8 cellular contexts compared by ENCODE assay signal in the genomic region with DNA sequence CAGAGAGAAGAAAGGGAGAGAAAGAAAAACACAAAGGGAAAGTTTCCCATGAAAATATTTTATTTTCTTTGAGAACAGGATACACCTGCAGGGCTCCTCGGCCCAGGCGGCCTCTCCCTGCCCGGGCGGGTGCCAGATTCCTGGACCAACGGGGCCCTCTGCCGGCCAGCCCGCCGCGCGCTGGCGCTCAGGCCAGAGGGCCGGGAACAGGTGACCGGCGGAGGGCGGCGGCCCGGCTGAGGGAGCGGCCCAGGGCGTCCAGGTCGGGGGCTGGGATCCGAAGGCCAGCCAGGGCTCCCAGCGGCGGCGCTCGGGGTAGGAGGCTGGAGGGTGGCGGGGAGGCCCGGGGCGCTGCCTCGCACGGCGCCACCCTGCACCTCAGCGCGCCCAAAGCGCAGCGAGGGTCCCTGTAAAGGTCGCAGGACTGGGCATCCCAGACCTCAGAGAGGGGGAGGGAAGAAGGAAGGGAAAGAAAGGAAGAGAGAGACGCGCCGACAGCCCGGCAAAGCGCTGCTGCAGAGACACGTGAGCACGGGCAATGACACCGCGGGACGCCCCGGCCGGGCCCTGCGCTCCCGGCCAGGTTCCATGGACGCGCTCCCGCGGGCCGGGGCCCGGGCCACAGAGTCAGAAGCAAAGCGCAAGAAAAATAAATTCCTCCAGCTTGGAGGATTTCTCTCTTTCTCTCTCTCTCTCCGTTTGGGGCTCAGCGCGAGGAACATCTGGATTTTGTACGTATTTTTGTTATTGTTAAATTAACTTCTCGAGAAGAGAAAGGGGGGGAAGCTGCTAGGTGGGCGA. TPM values are rescaled to one million over a fixed set of nuclear protein-coding genes. Genes with fewer than 3 reads are reported as not detected.
DNase-seq lines count a peak whose midpoint lies in the region; ATAC-seq and TF ChIP-seq lines count a peak whose summit lies in the region.

No MANE protein-coding gene starts in this region.

- no peaks in the 10 kb centered on the region for H3K9me2 ChIP-seq in PC-9 (ENCODE audit: insufficient read depth)

- peaks cover 18% of the 10 kb centered on the region; the same call in 1 of the 2 replicates for H3F3A ChIP-seq in PC-9 (ENCODE audit: insufficient read depth, low read depth)

- H3K27ac ChIP-seq in PC-9 (peak overlapping the region; percentile 62), gastroesophageal sphincter (peak overlapping the region; percentile 68 to 94 (median 87)), upper lobe of left lung (peak overlapping the region; percentile 52 to 67 (median 64))

- intact Hi-C loops in PC-9 (cut with micrococcal nuclease; ENCODE audit: unreplicated experiment), result loop anchor here (1.0 kb wide), 7 partner anchors 32 to 384 kb away; partner anchors contain the start of gene ZNF678

- peaks cover 79% of the 10 kb centered on the region for H3K27me3 Mint-ChIP-seq in activated naive CD4-positive, alpha-beta T cell treated with anti-CD3 and anti-CD28 coated beads, Interleukin-2, amount 10 ng/mL, durations not matched to agents 7 days and 5 days

- H3K4me1 Mint-ChIP-seq in activated naive CD4-positive, alpha-beta T cell treated with anti-CD3 and anti-CD28 coated beads, Interleukin-2, amount 10 ng/mL, durations not matched to agents 7 days and 5 days, result peaks cover 15% of the 10 kb centered on the region

- peak; percentile 58 for ATAC-seq in HG03354 (IDR thresholded peaks at IDR 0.05; ENCODE audit: poor library complexity, severe bottlenecking, unreplicated experiment)
- ATAC-seq in gastroesophageal sphincter, result peak; percentile 66
- peak; percentile 71 to 88 for ATAC-seq in upper lobe of left lung (ENCODE audit: low FRiP score in 2 of 2)

- H3K27ac Mint-ChIP-seq in activated naive CD4-positive, alpha-beta T cell treated with anti-CD3 and anti-CD28 coated beads, Interleukin-2, amount 10 ng/mL, durations not matched to agents 7 days and 5 days, result no peak overlapping the region

- TF ChIP-seq EP300 in gastroesophageal sphincter (IDR thresholded peaks at IDR 0.05), result no peak
- no peak for TF ChIP-seq EP300 in upper lobe of left lung (IDR thresholded peaks at IDR 0.05)

- H3K9me3 Mint-ChIP-seq in activated naive CD4-positive, alpha-beta T cell treated with anti-CD3 and anti-CD28 coated beads, Interleukin-2, amount 10 ng/mL, durations not matched to agents 7 days and 5 days, result no peaks in the 10 kb centered on the region

- peak in 1 of 2 donors; percentile 5 for TF ChIP-seq POLR2A in gastroesophageal sphincter (IDR thresholded peaks at IDR 0.05)
- TF ChIP-seq POLR2A in upper lobe of left lung (IDR thresholded peaks at IDR 0.05), result peak in 1 of 4 donors; percentile 23

- TF ChIP-seq CTCF in PC-9 (conservative IDR thresholded peaks at IDR 0.05) (peak; percentile 81), gastroesophageal sphincter (IDR thresholded peaks at IDR 0.05) (peak in 3 of 4 experiments; percentile 83 to 91 (median 88)), upper lobe of left lung (IDR thresholded peaks at IDR 0.05) (peak; percentile 61 to 88 (median 84))

- H4K20me1 ChIP-seq in PC-9 (ENCODE audit: insufficient read depth), result no peaks in the 10 kb centered on the region

- peak; percentile 20 to 39 for DNase-seq in NOMO-1 (lab: John Stamatoyannopoulos, UW; ENCODE audit: unreplicated experiment in 2 of 2)
- DNase-seq in NOMO-1 treated with dmso at 0.1 percent for 144 hours (lab: John Stamatoyannopoulos, UW; ENCODE audit: unreplicated experiment), result no peak
- DNase-seq in PC-9, result peak; percentile 70 to 97
- DNase-seq in activated naive CD4-positive, alpha-beta T cell treated with anti-CD3 and anti-CD28 coated beads, Interleukin-2, amount 10 ng/mL, durations not matched to agents 7 days and 5 days, result peak; percentile 74
- DNase-seq in upper lobe of left lung, result peak; percentile 83 to 95

- H3K4me1 ChIP-seq in PC-9 (replicated peaks; ENCODE audit: insufficient read depth) (peaks cover 23% of the 10 kb centered on the region), gastroesophageal sphincter (peaks cover 0 to 71% (median 57%) of the 10 kb centered on the region in 3 donors), neuron (ENCODE audit: insufficient read depth, low read length) (peaks cover 31% of the 10 kb centered on the region), upper lobe of left lung (peaks cover 28 to 38% (median 33%) of the 10 kb centered on the region in 4 donors)

- H3K9me3 ChIP-seq in PC-9 (ENCODE audit: insufficient read depth, low read depth) (no peaks in the 10 kb centered on the region), gastroesophageal sphincter (no peaks in the 10 kb centered on the region), neuron (ENCODE audit: low read length) (no peaks in the 10 kb centered on the region), upper lobe of left lung (no peaks in the 10 kb centered on the region)

- WGBS in gastroesophageal sphincter (ENCODE audit: low coverage in 1 of 2), 2 donors, result 1% methylated on average over 20 to 22 of the region's 63 CpGs
- WGBS in upper lobe of left lung, 2 donors, result 0 to 4% methylated on average over 42 to 63 of the region's 63 CpGs

- H3K79me2 ChIP-seq in PC-9 (ENCODE audit: low read depth), result peaks cover 15% of the 10 kb centered on the region

- BruUV-seq in PC-9 (replicated peaks; lab: Mats Ljungman, UMichigan), result TSS peak; percentile 64

- H3K4me2 ChIP-seq in PC-9, result peak overlapping the region; percentile 86

- POLR2A ChIA-PET in PC-9 (lab: Charles Lee; ENCODE audit: unreplicated experiment), result interaction anchor here (0.5 to 1.0 kb wide), 3 partner anchors 159 to 422 kb away, joined by 3 read pairs; no protein-coding TSS in a partner anchor

- H3K4me3 Mint-ChIP-seq in activated naive CD4-positive, alpha-beta T cell treated with anti-CD3 and anti-CD28 coated beads, Interleukin-2, amount 10 ng/mL, durations not matched to agents 7 days and 5 days, result peak overlapping the region; percentile 66

- H3K4me3 ChIP-seq in PC-9 (peak overlapping the region; percentile 64), gastroesophageal sphincter (peak overlapping the region; percentile 28 to 77), neuron (ENCODE audit: low read length) (peak overlapping the region; percentile 57), upper lobe of left lung (peak overlapping the region; percentile 43 to 65 (median 56))

- H3K36me3 Mint-ChIP-seq in activated naive CD4-positive, alpha-beta T cell treated with anti-CD3 and anti-CD28 coated beads, Interleukin-2, amount 10 ng/mL, durations not matched to agents 7 days and 5 days, result no peaks in the 10 kb centered on the region

- H3K27me3 ChIP-seq in PC-9 (ENCODE audit: insufficient read depth, low read depth), result no peaks in the 10 kb centered on the region
- peaks cover 12% of the 10 kb centered on the region for H3K27me3 ChIP-seq in gastroesophageal sphincter
- H3K27me3 ChIP-seq in neuron (ENCODE audit: insufficient read depth, low read length), result no peaks in the 10 kb centered on the region
- peaks cover 0 to 9% (median 1%) of the 10 kb centered on the region in 4 donors for H3K27me3 ChIP-seq in upper lobe of left lung

- H3K36me3 ChIP-seq in PC-9 (ENCODE audit: low read depth) (no peaks in the 10 kb centered on the region), gastroesophageal sphincter (no peaks in the 10 kb centered on the region), neuron (ENCODE audit: insufficient read depth, low read length) (no peaks in the 10 kb centered on the region), upper lobe of left lung (no peaks in the 10 kb centered on the region)

- H2AFZ ChIP-seq in PC-9, result peak overlapping the region; percentile 81
- peak overlapping the region; percentile 62 for H2AFZ ChIP-seq in neuron (ENCODE audit: low read depth, low read length)

- CTCF ChIA-PET in PC-9 (lab: Charles Lee), result interaction anchor here (1.6 to 1.7 kb wide), 3 partner anchors 141 to 187 kb away, joined by 4 to 10 read pairs (median 4); no protein-coding TSS in a partner anchor
- CTCF ChIA-PET in activated naive CD4-positive, alpha-beta T cell treated with anti-CD3 and anti-CD28 coated beads, Interleukin-2, amount 10 ng/mL, durations not matched to agents 7 days and 5 days (lab: Charles Lee), result interaction anchor here (0.7 to 1.3 kb wide), 3 partner anchors 98 to 185 kb away, joined by 3 to 10 read pairs (median 4); no protein-coding TSS in a partner anchor

RNA-seq across cellular contexts. Expression of gene WNT9A, which starts 0.9 kb away (rescaled TPM):
- total RNA-seq in PC-9 (2021) (42.2 and 42.4 TPM in 2 replicates), gastroesophageal sphincter (10 to 100 TPM in 1 of 4 donors, 1 to 10 TPM in 3; 5.4 to 14.0 (median 6.6) TPM), upper lobe of left lung (10 to 100 TPM in 4 of 6 donors, 1 to 10 TPM in 2; 4.2 to 15.5 (median 10.9) TPM)

RNA-seq across cellular contexts. Expression of gene WNT3A, which starts 60.0 kb away (rescaled TPM):
- 0.24 and 0.53 TPM in 2 replicates for total RNA-seq in PC-9 (2021)
- not detected for total RNA-seq in gastroesophageal sphincter
- 10 to 100 TPM in 2 of 6 donors, 1 to 10 TPM in 4; 1.0 to 19.6 (median 6.4) TPM for total RNA-seq in upper lobe of left lung
